Comparison of ENCODE assay signal across 1 cellular context in genomic region chr15:85451099-85451700, GRCh38.
TF ChIP-seq lines count a peak whose summit lies in the region.

No MANE protein-coding gene starts in this region.

TF ChIP-seq in HEK293, 187 proteins besides CTCF, POLR2A, EP300 and RAD21 (continued from another document):
- TF ChIP-seq ZNF449 (tag by site-specific recombination; IDR thresholded peaks at IDR 0.05) (no peak), ZNF610 (tag by site-specific recombination; IDR thresholded peaks at IDR 0.05; ENCODE audit: borderline replicate concordance) (0 out of 2 replicates have a peak, but pooled peaks have one; percentile 33), ZNF280D (tag by site-specific recombination; IDR thresholded peaks at IDR 0.05) (no peak), AEBP2 (tag by site-specific recombination; IDR thresholded peaks at IDR 0.05; ENCODE audit: borderline replicate concordance) (no peak), KLF17 (tag by site-specific recombination; IDR thresholded peaks at IDR 0.05) (no peak), REST (tag by site-specific recombination; IDR thresholded peaks at IDR 0.05) (no peak), ZNF23 (tag by site-specific recombination; IDR thresholded peaks at IDR 0.05; ENCODE audit: borderline replicate concordance) (no peak), ZNF132 (tag by site-specific recombination; IDR thresholded peaks at IDR 0.05; ENCODE audit: borderline replicate concordance) (no peak), ZNF549 (tag by site-specific recombination; IDR thresholded peaks at IDR 0.05) (peak; percentile 7; the same call in 1 of the 2 replicates), SETDB1 (IDR thresholded peaks at IDR 0.05; ENCODE audit: insufficient read length, low read length) (peak; percentile 98), EGR2 (tag by site-specific recombination; IDR thresholded peaks at IDR 0.05; ENCODE audit: low read depth) (no peak), ZNF654 (tag by site-specific recombination; IDR thresholded peaks at IDR 0.05; ENCODE audit: low read depth) (no peak), ZBTB48 (tag by site-specific recombination; IDR thresholded peaks at IDR 0.05) (no peak), MYNN (tag by site-specific recombination; IDR thresholded peaks at IDR 0.05; ENCODE audit: borderline replicate concordance) (no peak), TRIM28 (IDR thresholded peaks at IDR 0.05; ENCODE audit: borderline replicate concordance, low read length) (peak; percentile 98), ZNF404 (tag by site-specific recombination; IDR thresholded peaks at IDR 0.05) (no peak)
